ENCODE assay signal across 1 cellular context in genomic region chr7:158617737-158618128, GRCh38.
TF ChIP-seq lines count a peak whose summit lies in the region.

No MANE protein-coding gene starts in this region.

TF ChIP-seq in IMR-90, 13 proteins besides CTCF, POLR2A, EP300 and RAD21 (continued from another document):
- TF ChIP-seq USF2 (IDR thresholded peaks at IDR 0.05; ENCODE audit: low read depth, low read length) (no peak), RCOR1 (IDR thresholded peaks at IDR 0.05; ENCODE audit: insufficient replicate concordance, low read length) (no peak), BHLHE40 (IDR thresholded peaks at IDR 0.05; ENCODE audit: low read depth, low read length) (no peak), NFE2L2 (IDR thresholded peaks at IDR 0.05; ENCODE audit: low read depth, low read length) (no peak)
